Comparison of ENCODE assay signal across 23 cellular contexts in genomic region chr1:239722080-239722479, GRCh38.
A peak's percentile ranks its signal among the peaks of the same experiment; 100 is the strongest.
DNase-seq lines count a peak whose midpoint lies in the region; ATAC-seq and TF ChIP-seq lines count a peak whose summit lies in the region.
"Had no signal": no experiment of that assay in that cellular context is flagged by ENCODE, and none has a peak within 500 bp of the region (broad histone marks: within the 10 kb centered on the region; RNA-seq: fewer than 3 reads in every experiment).

No MANE protein-coding gene starts in this region.

- CTCF ChIA-PET in activated CD4-positive, alpha-beta memory T cell treated with anti-CD3 and anti-CD28 coated beads for 36 hours (lab: Charles Lee), result interaction anchor here (1.1 to 4.7 kb wide), 2 partner anchors 93 to 96 kb away, joined by 3 to 18 read pairs; no protein-coding TSS in a partner anchor

- no peaks in the 10 kb centered on the region for H3K9me3 Mint-ChIP-seq in activated CD4-positive, alpha-beta memory T cell treated with anti-CD3 and anti-CD28 coated beads for 36 hours
- H3K9me3 Mint-ChIP-seq in effector memory CD8-positive, alpha-beta T cell, result no peaks in the 10 kb centered on the region
- H3K9me3 Mint-ChIP-seq: HFFc6, type B pancreatic cell, WTC11 had no signal

- WGBS in thyroid gland, 2 donors, result 75 to 77% methylated on average over 1 of the region's 1 CpG

- H3K4me3 ChIP-seq in thyroid gland (replicated peaks in 1 of 3), result no peak overlapping the region
- H3K4me3 ChIP-seq: lower lobe of right lung, right lobe of liver had no signal

- no peaks in the 10 kb centered on the region for H3K27me3 ChIP-seq in thyroid gland
- H3K27me3 ChIP-seq: right lobe of liver had no signal

- POLR2A ChIA-PET in activated CD4-positive, alpha-beta memory T cell treated with anti-CD3 and anti-CD28 coated beads for 36 hours (lab: Charles Lee), result interaction anchor here (0.8 kb wide), 1 partner anchor 93 kb away, joined by 4 read pairs; no protein-coding TSS in a partner anchor

- no peaks in the 10 kb centered on the region for H3K4me1 ChIP-seq in thyroid gland
- H3K4me1 ChIP-seq: right lobe of liver had no signal

- no peaks in the 10 kb centered on the region for H3K9me3 ChIP-seq in thyroid gland
- H3K9me3 ChIP-seq: lower lobe of right lung, right lobe of liver had no signal

- no peaks in the 10 kb centered on the region for H3K36me3 ChIP-seq in thyroid gland
- H3K36me3 ChIP-seq: lower lobe of right lung, right lobe of liver had no signal

- H3K4me3 Mint-ChIP-seq in activated CD4-positive, alpha-beta memory T cell treated with anti-CD3 and anti-CD28 coated beads for 36 hours, result peak overlapping the region; percentile 36
- H3K4me3 Mint-ChIP-seq in effector memory CD8-positive, alpha-beta T cell, result peak overlapping the region; percentile 3 to 80
- H3K4me3 Mint-ChIP-seq: HFFc6, IgD-negative memory B cell, type B pancreatic cell, WTC11 had no signal

- ATAC-seq in effector memory CD8-positive, alpha-beta T cell (replicated peaks), result no peak
- ATAC-seq: lower lobe of right lung, right lobe of liver, WTC11 had no signal

- DNase-seq in stimulated activated CD4-positive, alpha-beta T cell treated with anti-CD3 and anti-CD28 coated beads, Interleukin-4, amount 100 ng/mL, for 24 hours, result peak; percentile 16
- no peak for DNase-seq in stimulated activated CD4-positive, alpha-beta T cell treated with anti-CD3 and anti-CD28 coated beads, Interleukin-2, amount 100 ng/mL, for 24 hours
- DNase-seq in activated CD4-positive, alpha-beta memory T cell treated with anti-CD3 and anti-CD28 coated beads for 36 hours, result peak; percentile 22
- no peak for DNase-seq in effector memory CD8-positive, alpha-beta T cell
- no peak for DNase-seq in thyroid gland
- no peak for DNase-seq in stimulated activated CD4-positive, alpha-beta T cell treated with anti-CD3 and anti-CD28 coated beads, Interleukin-4, amount 100 ng/mL, for 1 hour
- no peak for DNase-seq in DMS79 (lab: John Stamatoyannopoulos, UW)
- DNase-seq: activated gamma-delta T cell treated with Interleukin-2 at 50 U/mL for 16 hours; aorta; central memory CD4-positive, alpha-beta T cell; DMS79 treated with DMSO at 0.1 percent for 48 hours; HFFc6; kidney glomerular epithelial cell; lower lobe of right lung; NCI-H1105 treated with DMSO at 0.1 percent for 48 hours; NCI-H2081; NCI-H345; NCI-H774; right lobe of liver; T1000 had no signal

- intact Hi-C loops in activated CD4-positive, alpha-beta memory T cell treated with anti-CD3 and anti-CD28 coated beads for 36 hours (cut with micrococcal nuclease), result no loop called here
- intact Hi-C loops in thyroid gland (cut with DNase I), result no loop called here

- H3K4me1 Mint-ChIP-seq in activated CD4-positive, alpha-beta memory T cell treated with anti-CD3 and anti-CD28 coated beads for 36 hours (ENCODE audit: low read depth), result peaks cover 46% of the 10 kb centered on the region
- H3K4me1 Mint-ChIP-seq in effector memory CD8-positive, alpha-beta T cell (ENCODE audit: low read depth in 2 of 2), result peaks cover 21 to 36% of the 10 kb centered on the region in 2 donors
- H3K4me1 Mint-ChIP-seq: IgD-negative memory B cell, WTC11 had no signal

- no peak for TF ChIP-seq CTCF in thyroid gland (IDR thresholded peaks at IDR 0.05)

- peak overlapping the region; percentile 24 for H3K27ac Mint-ChIP-seq in activated CD4-positive, alpha-beta memory T cell treated with anti-CD3 and anti-CD28 coated beads for 36 hours
- H3K27ac Mint-ChIP-seq in effector memory CD8-positive, alpha-beta T cell, result peak overlapping the region; percentile 20 to 91
- H3K27ac Mint-ChIP-seq: HFFc6, IgD-negative memory B cell, type B pancreatic cell, WTC11 had no signal

- no peaks in the 10 kb centered on the region for H3K27me3 Mint-ChIP-seq in activated CD4-positive, alpha-beta memory T cell treated with anti-CD3 and anti-CD28 coated beads for 36 hours
- no peaks in the 10 kb centered on the region for H3K27me3 Mint-ChIP-seq in effector memory CD8-positive, alpha-beta T cell
- H3K27me3 Mint-ChIP-seq: IgD-negative memory B cell had no signal

- H3K27ac ChIP-seq in thyroid gland, result no peak overlapping the region
- H3K27ac ChIP-seq: lower lobe of right lung, right lobe of liver had no signal

- no peak for TF ChIP-seq POLR2A in thyroid gland (IDR thresholded peaks at IDR 0.05)

- no peaks in the 10 kb centered on the region for H3K36me3 Mint-ChIP-seq in activated CD4-positive, alpha-beta memory T cell treated with anti-CD3 and anti-CD28 coated beads for 36 hours
- no peaks in the 10 kb centered on the region for H3K36me3 Mint-ChIP-seq in effector memory CD8-positive, alpha-beta T cell (ENCODE audit: insufficient read depth)
- H3K36me3 Mint-ChIP-seq: IgD-negative memory B cell, type B pancreatic cell, WTC11 had no signal

Comparison
In these comparisons a context has a peak if more than half of its experiments do, and no peak if none do; other contexts are left out.
1. DNase-seq: peak in stimulated activated CD4-positive, alpha-beta T cell treated with anti-CD3 and anti-CD28 coated beads, Interleukin-4, amount 100 ng/mL, for 24 hours (single experiment) and activated CD4-positive, alpha-beta memory T cell treated with anti-CD3 and anti-CD28 coated beads for 36 hours (single experiment); none in stimulated activated CD4-positive, alpha-beta T cell treated with anti-CD3 and anti-CD28 coated beads, Interleukin-2, amount 100 ng/mL, for 24 hours (0 of 2), effector memory CD8-positive, alpha-beta T cell (0 of 3), thyroid gland (0 of 2), stimulated activated CD4-positive, alpha-beta T cell treated with anti-CD3 and anti-CD28 coated beads, Interleukin-4, amount 100 ng/mL, for 1 hour (single experiment) and DMS79 (single experiment).